20 cellular contexts compared by ENCODE assay signal in the genomic region with DNA sequence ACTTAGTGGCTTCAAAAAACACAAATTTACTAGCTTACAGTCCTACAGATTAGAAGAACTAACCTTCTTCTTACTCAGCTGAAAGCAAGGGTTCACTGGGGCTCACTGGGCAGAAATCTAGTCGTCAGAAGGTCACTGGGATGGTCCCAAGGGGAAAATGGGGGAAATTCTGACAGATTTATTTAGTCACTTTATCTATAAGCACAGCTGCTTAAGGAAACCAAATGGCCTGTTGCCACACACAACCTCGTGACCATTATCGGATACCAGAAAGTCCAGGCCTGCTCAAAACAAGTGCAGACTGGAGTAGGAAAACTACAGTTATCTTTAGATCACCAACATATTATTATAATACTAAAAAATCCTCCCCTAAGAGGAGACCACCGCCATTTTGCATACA.
DNase-seq lines count a peak whose midpoint lies in the region; ATAC-seq, FAIRE-seq and TF ChIP-seq lines count a peak whose summit lies in the region.
"Had no signal": no experiment of that assay in that cellular context is flagged by ENCODE, and none has a peak within 500 bp of the region (broad histone marks: within the 10 kb centered on the region; RNA-seq: fewer than 3 reads in every experiment).

No MANE protein-coding gene starts in this region.

- H3K27me3 ChIP-seq in GM06990 (replicated peaks; ENCODE audit: control insufficient read depth, insufficient read depth, low read length), result no peaks in the 10 kb centered on the region
- no peaks in the 10 kb centered on the region for H3K27me3 ChIP-seq in HepG2 (ENCODE audit: control insufficient read depth in 1 of 2, insufficient read depth in 2 of 2, low read length in 2 of 2)
- H3K27me3 ChIP-seq: ascending aorta, left lung, pancreas, vagina had no signal

- TF ChIP-seq RAD21 in HepG2 (CRISPR knock-in tag; IDR thresholded peaks at IDR 0.05), result no peak

- no peak for FAIRE-seq in HepG2 (lab: Jason Lieb, UNC)
- FAIRE-seq: H1, pancreas had no signal

- DNase-seq in GM06990 (ENCODE audit: extremely low read depth, insufficient read length) (peak; percentile 41), Ammon's horn (ENCODE audit: low spot score) (no peak), HepG2 (ENCODE audit: low spot score) (no peak)
- no peak for DNase-seq in central memory CD8-positive, alpha-beta T cell (ENCODE audit: low spot score in 2 of 2)
- DNase-seq: left lung, midbrain, natural killer cell, NCI-H1436, NCI-H526, pancreas, SHP77 had no signal

- TF ChIP-seq CTCF in GM06990 (IDR thresholded peaks at IDR 0.05; ENCODE audit: insufficient read depth, low read length, poor library complexity, severe bottlenecking) (no peak), HepG2 (CRISPR knock-in tag; IDR thresholded peaks at IDR 0.05) (no peak)

- H3K4me1 Mint-ChIP-seq in central memory CD8-positive, alpha-beta T cell, result peaks cover 10% of the 10 kb centered on the region
- peaks cover 4% of the 10 kb centered on the region for H3K4me1 Mint-ChIP-seq in stimulated activated memory B cell treated with anti-CD40 and anti-IgM and Interleukin-4, amounts not matched to agents 10 μg/mL and 1 μg/mL and 100 μg/mL, for 72 hours

- ATAC-seq in HG03439 (IDR thresholded peaks at IDR 0.05; ENCODE audit: unreplicated experiment), result peak; percentile 24
- no peak for ATAC-seq in central memory CD8-positive, alpha-beta T cell (replicated peaks; ENCODE audit: extremely low read depth, poor library complexity, severe bottlenecking)
- ATAC-seq in stimulated activated memory B cell treated with anti-CD40 and anti-IgM and Interleukin-4, amounts not matched to agents 10 μg/mL and 1 μg/mL and 100 μg/mL, for 72 hours, result peak; percentile 35
- ATAC-seq in HG02973 (IDR thresholded peaks at IDR 0.05; ENCODE audit: unreplicated experiment), result no peak
- ATAC-seq in HepG2, result no peak
- ATAC-seq: left lung, natural killer cell, pancreas had no signal

- no peaks in the 10 kb centered on the region for H3K9me3 ChIP-seq in HepG2 (ENCODE audit: low read length)
- H3K9me3 ChIP-seq: ascending aorta, left lung, pancreas, vagina had no signal

- H3K79me2 ChIP-seq in HepG2 (ENCODE audit: insufficient read depth, low read length), result no peaks in the 10 kb centered on the region

- H3K4me2 ChIP-seq in HepG2 (ENCODE audit: low read depth, low read length), result no peak overlapping the region

- BruUV-seq in HepG2 (replicated peaks; lab: Mats Ljungman, UMichigan), result no TSS peak

- no peak for TF ChIP-seq POLR2A in HepG2 (IDR thresholded peaks at IDR 0.05; ENCODE audit: insufficient read depth in 1 of 2, low read depth in 2 of 2, low read length in 2 of 2)

- H3K27me3 Mint-ChIP-seq in central memory CD8-positive, alpha-beta T cell, result peaks cover 29% of the 10 kb centered on the region
- no peaks in the 10 kb centered on the region for H3K27me3 Mint-ChIP-seq in stimulated activated memory B cell treated with anti-CD40 and anti-IgM and Interleukin-4, amounts not matched to agents 10 μg/mL and 1 μg/mL and 100 μg/mL, for 72 hours
- H3K27me3 Mint-ChIP-seq: activated naive CD4-positive, alpha-beta T cell treated with anti-CD3 and anti-CD28 coated beads, Interleukin-2, amount 50 U/mL, for 24 hours had no signal

- H3K9ac ChIP-seq in HepG2 (ENCODE audit: insufficient read depth, low read depth, low read length), result no peak overlapping the region

- peaks cover 1% of the 10 kb centered on the region for H3K36me3 Mint-ChIP-seq in central memory CD8-positive, alpha-beta T cell (ENCODE audit: insufficient read depth)
- H3K36me3 Mint-ChIP-seq in stimulated activated memory B cell treated with anti-CD40 and anti-IgM and Interleukin-4, amounts not matched to agents 10 μg/mL and 1 μg/mL and 100 μg/mL, for 72 hours, result no peaks in the 10 kb centered on the region
- H3K36me3 Mint-ChIP-seq: activated naive CD4-positive, alpha-beta T cell treated with anti-CD3 and anti-CD28 coated beads, Interleukin-2, amount 50 U/mL, for 24 hours; IgD-negative memory B cell; natural killer cell had no signal

- H3K36me3 ChIP-seq in GM06990 (ENCODE audit: control insufficient read depth, insufficient read depth, low read length) (no peaks in the 10 kb centered on the region), HepG2 (replicated peaks in 1 of 2; ENCODE audit: control insufficient read depth in 1 of 2, insufficient read depth in 2 of 2, low read length in 2 of 2) (no peaks in the 10 kb centered on the region)
- H3K36me3 ChIP-seq: ascending aorta, left lung, pancreas, vagina had no signal

- no peak overlapping the region for H3K4me3 ChIP-seq in GM06990 (replicated peaks; ENCODE audit: low read depth, low read length)
- no peak overlapping the region for H3K4me3 ChIP-seq in HepG2 (replicated peaks in 1 of 3; ENCODE audit: insufficient read depth in 1 of 3, low read depth in 2 of 3, low read length in 3 of 3)
- H3K4me3 ChIP-seq: ascending aorta, left lung, pancreas, vagina had no signal

- intact Hi-C loops in HepG2 (cut with micrococcal nuclease; ENCODE audit: unreplicated experiment), result no loop called here

- CTCF ChIA-PET in HepG2 (lab: Yijun Ruan, JAX; ENCODE audit: low intra/inter-chr PET ratio, low total read pairs), result no interaction called here

- TF ChIP-seq EP300 in HepG2 (IDR thresholded peaks at IDR 0.05; ENCODE audit: low read depth in 2 of 2, low read length in 2 of 2) (no peak), HepG2 (CRISPR knock-in tag; IDR thresholded peaks at IDR 0.05; ENCODE audit: borderline replicate concordance) (no peak)

- POLR2A ChIA-PET in HepG2 (lab: Yijun Ruan, JAX), result no interaction called here

- in situ Hi-C loops in HepG2 (cut with HindIII; ENCODE audit: extremely low pct_ligation_motif_present, low pct_unique_long_range_greater_than_20kb), result no loop called here

- H3K27ac ChIP-seq in HepG2 (ENCODE audit: extremely low read length, insufficient read depth, low read length), result no peak overlapping the region
- H3K27ac ChIP-seq: ascending aorta, epithelial cell of prostate, left lung, pancreas, vagina had no signal

- H4K20me1 ChIP-seq in HepG2 (ENCODE audit: insufficient read depth, low read length), result no peaks in the 10 kb centered on the region

- no peak overlapping the region for H2AFZ ChIP-seq in HepG2 (ENCODE audit: low read length)

- H3K4me1 ChIP-seq in HepG2 (ENCODE audit: insufficient read depth, low read length), result no peaks in the 10 kb centered on the region
- H3K4me1 ChIP-seq: ascending aorta, left lung, pancreas had no signal

- H3K4me3 Mint-ChIP-seq in central memory CD8-positive, alpha-beta T cell, result peak overlapping the region; percentile 38
- H3K4me3 Mint-ChIP-seq in stimulated activated memory B cell treated with anti-CD40 and anti-IgM and Interleukin-4, amounts not matched to agents 10 μg/mL and 1 μg/mL and 100 μg/mL, for 72 hours, result peak overlapping the region; percentile 36
- H3K4me3 Mint-ChIP-seq: activated naive CD4-positive, alpha-beta T cell treated with anti-CD3 and anti-CD28 coated beads, Interleukin-2, amount 50 U/mL, for 24 hours; natural killer cell had no signal

- no peaks in the 10 kb centered on the region for H3K9me3 Mint-ChIP-seq in central memory CD8-positive, alpha-beta T cell
- no peaks in the 10 kb centered on the region for H3K9me3 Mint-ChIP-seq in stimulated activated memory B cell treated with anti-CD40 and anti-IgM and Interleukin-4, amounts not matched to agents 10 μg/mL and 1 μg/mL and 100 μg/mL, for 72 hours
- H3K9me3 Mint-ChIP-seq: activated naive CD4-positive, alpha-beta T cell treated with anti-CD3 and anti-CD28 coated beads, Interleukin-2, amount 50 U/mL, for 24 hours; natural killer cell had no signal

- peak overlapping the region; percentile 42 for H3K27ac Mint-ChIP-seq in central memory CD8-positive, alpha-beta T cell (ENCODE audit: low read depth)
- H3K27ac Mint-ChIP-seq in stimulated activated memory B cell treated with anti-CD40 and anti-IgM and Interleukin-4, amounts not matched to agents 10 μg/mL and 1 μg/mL and 100 μg/mL, for 72 hours, result peak overlapping the region; percentile 67
- H3K27ac Mint-ChIP-seq: activated naive CD4-positive, alpha-beta T cell treated with anti-CD3 and anti-CD28 coated beads, Interleukin-2, amount 50 U/mL, for 24 hours; natural killer cell had no signal

- WGBS in HepG2 (ENCODE audit: low lambda C conversion rate), result 28% methylated on average over 4 of the region's 4 CpGs

TF ChIP-seq in HepG2, 621 proteins besides CTCF, POLR2A, EP300 and RAD21 (continues in another document):
- TF ChIP-seq ZNF234 (CRISPR knock-in tag; conservative IDR thresholded peaks at IDR 0.05) (no peak), PLRG1 (conservative IDR thresholded peaks at IDR 0.05) (no peak), CCDC6 (CRISPR knock-in tag; IDR thresholded peaks at IDR 0.05) (no peak), RBM39 (IDR thresholded peaks at IDR 0.05; ENCODE audit: low read depth, low read length, poor library complexity, severe bottlenecking) (no peak), ZNF589 (CRISPR knock-in tag; conservative IDR thresholded peaks at IDR 0.05) (no peak), GMEB2 (CRISPR knock-in tag; IDR thresholded peaks at IDR 0.05; ENCODE audit: low read depth) (no peak), ZSCAN21 (CRISPR knock-in tag; IDR thresholded peaks at IDR 0.05; ENCODE audit: borderline replicate concordance) (no peak)

Comparison
In these comparisons a context has a peak if more than half of its experiments do, and no peak if none do; other contexts are left out.
1. ATAC-seq: peak in HG03439 (single experiment) and stimulated activated memory B cell treated with anti-CD40 and anti-IgM and Interleukin-4, amounts not matched to agents 10 μg/mL and 1 μg/mL and 100 μg/mL, for 72 hours (single experiment); none in central memory CD8-positive, alpha-beta T cell (single experiment), HG02973 (single experiment) and HepG2 (single experiment).